8 cellular contexts compared by ENCODE assay signal in genomic region chr11:118435893-118436624, GRCh38. TPM values are rescaled to one million over a fixed set of nuclear protein-coding genes. Genes with fewer than 3 reads are reported as not detected.
A peak's percentile ranks its signal among the peaks of the same experiment; 100 is the strongest.
DNase-seq lines count a peak whose midpoint lies in the region; ATAC-seq and TF ChIP-seq lines count a peak whose summit lies in the region.

Gene KMT2A, plus strand, starts transcription at chr11:118436492. Its CDS starts 21 bp downstream, at chr11:118436513.

- H3K36me3 ChIP-seq in BJ (ENCODE audit: control insufficient read depth, insufficient read depth, low read length) = no peaks in the 10 kb centered on the region
- no peaks in the 10 kb centered on the region for H3K36me3 ChIP-seq in left lung

- no peak for TF ChIP-seq CTCF in BJ (IDR thresholded peaks at IDR 0.05; ENCODE audit: insufficient read depth, low read depth, low read length)
- no peak for TF ChIP-seq CTCF in left lung (IDR thresholded peaks at IDR 0.05)

- POLR2A ChIA-PET in BJ (lab: Charles Lee) = interaction anchor here (0.6 kb wide), 1 partner anchor 75 kb away, joined by 3 read pairs; no protein-coding TSS in a partner anchor

- H3K27me3 ChIP-seq in BJ (ENCODE audit: control insufficient read depth, insufficient read depth, low read length) = no peaks in the 10 kb centered on the region
- H3K27me3 ChIP-seq in left lung = no peaks in the 10 kb centered on the region

- H3K4me3 ChIP-seq in BJ (ENCODE audit: low read depth, low read length) (peak within 1 kb of the TSS; percentile 93), left lung (peak within 1 kb of the TSS; percentile 91 to 99)

- H3K9me3 ChIP-seq in left lung = no peaks in the 10 kb centered on the region

- peaks cover 26 to 42% of the 10 kb centered on the region in 2 donors for H3K4me1 ChIP-seq in left lung

- peak; percentile 62 for DNase-seq in BJ (ENCODE audit: low read depth)
- peak; percentile 95 for DNase-seq in NCI-H748 (lab: John Stamatoyannopoulos, UW; ENCODE audit: unreplicated experiment)
- peak; percentile 94 for DNase-seq in activated CD4-positive, alpha-beta T cell treated with anti-CD3 and anti-CD28 coated beads, Interleukin-2, amount 50 U/mL, for 1 hour
- DNase-seq in dedifferentiated amniotic fluid mesenchymal stem cell (ENCODE audit: extremely low spot score) = peak; percentile 98
- peak; percentile 96 to 97 for DNase-seq in left lung
- peak; percentile 87 for DNase-seq in stimulated activated CD4-positive, alpha-beta T cell treated with anti-CD3 and anti-CD28 coated beads, Interleukin-2, amount 100 ng/mL, for 4 hours (ENCODE audit: low read depth)

- H3K27ac ChIP-seq in left lung = peak within 1 kb of the TSS; percentile 83 to 86

- ATAC-seq in GM19372 (IDR thresholded peaks at IDR 0.05; ENCODE audit: low read depth, unreplicated experiment) (peak; percentile 50), HG03521 (IDR thresholded peaks at IDR 0.05; ENCODE audit: unreplicated experiment) (peak; percentile 60), left lung (peak; percentile 95)

- CTCF ChIA-PET in BJ (lab: Yijun Ruan, JAX) = interaction anchor here (1.0 to 1.5 kb wide), 4 partner anchors 8 to 52 kb away, joined by 3 to 5 read pairs (median 4); no protein-coding TSS in a partner anchor

- intact Hi-C loops in left lung (cut with DNase I) = no loop called here

RNA-seq across cellular contexts. Expression of gene KMT2A, which starts in this region (rescaled TPM):
- polyA plus RNA-seq in BJ (2011; rRNA removed) = 19.8 and 21.9 TPM in 2 replicates
- 53.2 and 59.6 TPM in 2 replicates for polyA minus RNA-seq in BJ (2011; rRNA and poly(A)+ RNA removed)
- 10 to 100 TPM; 45.8 to 52.9 TPM for total RNA-seq in left lung

Comparison
In these comparisons a context has a peak if more than half of its experiments do, and no peak if none do; other contexts are left out.
1. Peak in every context shown above with its lines: DNase-seq, ATAC-seq, H3K4me3 ChIP-seq and H3K27ac ChIP-seq.